ENCODE assay signal across 15 cellular contexts in the genomic region with DNA sequence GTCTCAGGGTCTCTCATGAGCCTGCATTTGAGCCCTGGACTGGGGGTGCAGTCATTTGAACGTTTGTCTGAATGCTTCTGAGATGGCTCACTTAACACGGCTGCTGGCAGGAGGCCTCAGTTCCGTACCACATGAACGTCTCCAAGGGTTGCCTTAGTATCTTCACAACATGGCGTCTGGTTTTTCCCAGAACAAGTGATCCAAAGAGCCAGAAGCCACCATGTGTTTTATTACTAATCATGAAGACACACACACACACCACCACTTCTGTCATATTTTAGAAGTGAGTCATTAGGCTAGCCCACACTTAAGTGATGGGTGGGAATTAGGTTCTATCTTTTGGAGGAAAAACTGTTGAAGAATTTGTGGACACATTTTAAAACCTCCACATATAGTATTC. TPM values are rescaled to one million over a fixed set of nuclear protein-coding genes. Genes with fewer than 3 reads are reported as not detected.
A peak's percentile ranks its signal among the peaks of the same experiment; 100 is the strongest.
DNase-seq lines count a peak whose midpoint lies in the region; ATAC-seq, FAIRE-seq and TF ChIP-seq lines count a peak whose summit lies in the region.
"Had no signal": no experiment of that assay in that cellular context is flagged by ENCODE, and none has a peak within 500 bp of the region (broad histone marks: within the 10 kb centered on the region; RNA-seq: fewer than 3 reads in every experiment).

No MANE protein-coding gene starts in this region.

- H3K36me3 ChIP-seq in OCI-LY7 (ENCODE audit: insufficient read depth, low read length), result no peaks in the 10 kb centered on the region
- H3K36me3 ChIP-seq: heart left ventricle, uterus had no signal

- BruUV-seq in OCI-LY7 (replicated peaks; lab: Mats Ljungman, UMichigan), result no TSS peak

- H4K20me1 ChIP-seq in OCI-LY7 (ENCODE audit: insufficient read depth, low read length), result no peaks in the 10 kb centered on the region

- no peaks in the 10 kb centered on the region for H3K27me3 Mint-ChIP-seq in stimulated activated naive CD8-positive, alpha-beta T cell treated with anti-CD3 and anti-CD28 coated beads, Interleukin-15, amount 100 ng/mL, for 72 hours

- peak; percentile 6 for FAIRE-seq in H54 (lab: Jason Lieb, UNC)
- FAIRE-seq: colon had no signal

- H3K4me3 ChIP-seq in foreskin fibroblast (ENCODE audit: low read depth in 1 of 2, low read length in 2 of 2) (no peak overlapping the region), OCI-LY7 (ENCODE audit: low read depth, low read length, poor library complexity, severe bottlenecking) (no peak overlapping the region)
- H3K4me3 ChIP-seq: heart left ventricle, skin epidermis, uterus had no signal

- H3K4me1 ChIP-seq in OCI-LY7 (ENCODE audit: insufficient read depth, low read length, poor library complexity, severe bottlenecking), result no peaks in the 10 kb centered on the region
- H3K4me1 ChIP-seq: uterus had no signal

- ATAC-seq in SK-N-SH treated with all-trans-retinoic acid at 6 μM for 48 hours, result peak; percentile 53; the same call in 2 of the 3 replicates
- ATAC-seq in stimulated activated naive CD8-positive, alpha-beta T cell treated with anti-CD3 and anti-CD28 coated beads, Interleukin-15, amount 100 ng/mL, for 72 hours, result peak; percentile 37
- ATAC-seq: WTC11 had no signal

- no peaks in the 10 kb centered on the region for H3K79me2 ChIP-seq in OCI-LY7 (ENCODE audit: insufficient read depth, low read depth, low read length)

- no peak overlapping the region for H3K27ac Mint-ChIP-seq in stimulated activated naive CD8-positive, alpha-beta T cell treated with anti-CD3 and anti-CD28 coated beads, Interleukin-15, amount 100 ng/mL, for 72 hours
- H3K27ac Mint-ChIP-seq: activated T-helper 1 cell treated with anti-CD3 and anti-CD28 coated beads, Interleukin-12 subunit alpha, Interleukin-12 subunit beta, Interleukin-2, Interleukin-4 antibody, amounts not matched to agents 30 ng/mL and 10 ng/mL and 1 ng/mL, durations not matched to agents 14 hours and 24 hours and 36 hours; WTC11 had no signal

- H3K9me3 ChIP-seq in OCI-LY7 (ENCODE audit: low read length), result no peaks in the 10 kb centered on the region
- H3K9me3 ChIP-seq: heart left ventricle, uterus had no signal

- no peak overlapping the region for H3K27ac ChIP-seq in OCI-LY7 (ENCODE audit: low read depth, low read length, poor library complexity, severe bottlenecking)
- H3K27ac ChIP-seq: uterus had no signal

- peaks cover 13% of the 10 kb centered on the region for H3K4me1 Mint-ChIP-seq in stimulated activated naive CD8-positive, alpha-beta T cell treated with anti-CD3 and anti-CD28 coated beads, Interleukin-15, amount 100 ng/mL, for 72 hours

- POLR2A ChIA-PET in OCI-LY7 (lab: Charles Lee), result no interaction called here

- no peaks in the 10 kb centered on the region for H3K9me2 ChIP-seq in OCI-LY7 (ENCODE audit: insufficient read depth, low read length)

- DNase-seq in H54 (ENCODE audit: insufficient read length, low spot score) (no peak), foreskin fibroblast (peak; percentile 79 to 80), OCI-LY7 (ENCODE audit: low spot score) (no peak), medulla oblongata (ENCODE audit: extremely low spot score) (no peak), COLO829 (ENCODE audit: low spot score) (no peak)
- no peak for DNase-seq in stimulated activated naive CD8-positive, alpha-beta T cell treated with anti-CD3 and anti-CD28 coated beads, Interleukin-15, amount 100 ng/mL, for 72 hours
- DNase-seq: NCI-H2171, RPMI8226, uterus had no signal

- TF ChIP-seq POLR2A in H54 (IDR thresholded peaks at IDR 0.05; ENCODE audit: low read depth, low read length), result no peak

- H2AFZ ChIP-seq in OCI-LY7 (ENCODE audit: low read length), result no peak overlapping the region

- peaks cover 0 to 6% of the 10 kb centered on the region in 2 donors for H3K9me3 Mint-ChIP-seq in stimulated activated naive CD8-positive, alpha-beta T cell treated with anti-CD3 and anti-CD28 coated beads, Interleukin-15, amount 100 ng/mL, for 72 hours
- H3K9me3 Mint-ChIP-seq: activated T-helper 1 cell treated with anti-CD3 and anti-CD28 coated beads, Interleukin-12 subunit alpha, Interleukin-12 subunit beta, Interleukin-2, Interleukin-4 antibody, amounts not matched to agents 30 ng/mL and 10 ng/mL and 1 ng/mL, durations not matched to agents 14 hours and 24 hours and 36 hours; WTC11 had no signal

- H3K4me2 ChIP-seq in OCI-LY7 (ENCODE audit: low read length), result no peak overlapping the region

- CTCF ChIA-PET in OCI-LY7 (lab: Charles Lee; ENCODE audit: unreplicated experiment), result no interaction called here

- intact Hi-C loops in OCI-LY7 (cut with micrococcal nuclease; ENCODE audit: unreplicated experiment), result no loop called here

- TF ChIP-seq CTCF in foreskin fibroblast (IDR thresholded peaks at IDR 0.05; ENCODE audit: low read depth, low read length), result no peak
- no peak for TF ChIP-seq CTCF in OCI-LY7 (conservative IDR thresholded peaks at IDR 0.05; ENCODE audit: low read length)

- H3K4me3 Mint-ChIP-seq in stimulated activated naive CD8-positive, alpha-beta T cell treated with anti-CD3 and anti-CD28 coated beads, Interleukin-15, amount 100 ng/mL, for 72 hours, result no peak overlapping the region
- H3K4me3 Mint-ChIP-seq: activated T-helper 1 cell treated with anti-CD3 and anti-CD28 coated beads, Interleukin-12 subunit alpha, Interleukin-12 subunit beta, Interleukin-2, Interleukin-4 antibody, amounts not matched to agents 30 ng/mL and 10 ng/mL and 1 ng/mL, durations not matched to agents 14 hours and 24 hours and 36 hours; WTC11 had no signal

TF ChIP-seq in SK-N-SH treated with all-trans-retinoic acid at 6 μM for 48 hours, 23 proteins besides CTCF, POLR2A, EP300 and RAD21:
- TF ChIP-seq RARB (CRISPR knock-in tag; IDR thresholded peaks at IDR 0.05) (no peak), ARNTL (CRISPR knock-in tag; IDR thresholded peaks at IDR 0.05; ENCODE audit: borderline replicate concordance, low read depth) (no peak)

RNA-seq across cellular contexts. Expression of a gene that starts 15.0 kb away (rescaled TPM):
- not detected in 2 replicates for total RNA-seq in OCI-LY7 (2014; rRNA removed; shearing (Covaris generic))
- total RNA-seq in OCI-LY7 (2022), result not detected in 2 replicates

Comparison
In these comparisons a context has a peak if more than half of its experiments do, and no peak if none do; other contexts are left out.
1. DNase-seq: peak in foreskin fibroblast (2 of 2); none in H54 (single experiment), stimulated activated naive CD8-positive, alpha-beta T cell treated with anti-CD3 and anti-CD28 coated beads, Interleukin-15, amount 100 ng/mL, for 72 hours (0 of 2), OCI-LY7 (single experiment), medulla oblongata (single experiment) and COLO829 (single experiment).